12 cellular contexts compared by ENCODE assay signal in the genomic region with DNA sequence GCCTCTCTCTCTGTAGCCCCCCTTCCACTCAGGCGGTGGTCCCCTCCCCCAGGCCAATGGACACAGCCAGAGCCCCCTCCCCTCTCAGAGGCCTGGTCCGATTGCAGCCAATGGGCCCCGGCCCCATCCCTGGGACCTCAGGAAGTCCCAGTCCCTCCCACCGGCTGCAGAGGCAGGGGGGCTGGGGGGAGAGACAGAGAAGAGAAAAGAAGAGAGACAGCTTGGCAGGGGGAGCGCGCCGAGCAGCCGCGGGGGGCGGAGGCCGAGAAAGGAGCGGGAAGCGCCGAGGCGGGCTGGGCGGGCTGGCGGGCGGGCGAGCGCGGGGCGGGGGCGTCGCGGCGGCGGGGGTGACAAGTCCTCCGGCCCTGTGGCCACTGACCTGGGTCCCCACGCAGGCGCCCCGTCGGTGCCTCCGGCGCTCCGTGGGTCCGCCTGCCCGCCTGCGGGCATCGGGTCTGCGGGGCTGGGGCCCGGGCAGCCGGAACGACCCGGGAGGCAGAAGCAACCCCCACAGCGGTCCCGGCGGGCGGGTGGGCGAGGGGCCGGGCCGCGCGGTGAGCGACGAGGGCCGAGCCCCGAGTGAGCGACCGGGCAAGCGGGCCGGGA. TPM values are rescaled to one million over a fixed set of nuclear protein-coding genes. Genes with fewer than 3 reads are reported as not detected.
A peak's percentile ranks its signal among the peaks of the same experiment; 100 is the strongest.
DNase-seq lines count a peak whose midpoint lies in the region; ATAC-seq and TF ChIP-seq lines count a peak whose summit lies in the region.
"Had no signal": no experiment of that assay in that cellular context is flagged by ENCODE, and none has a peak within 500 bp of the region (broad histone marks: within the 10 kb centered on the region; RNA-seq: fewer than 3 reads in every experiment).

No MANE protein-coding gene starts in this region.

- intact Hi-C loops in prostate gland (cut with DNase I): no loop called here

- no peaks in the 10 kb centered on the region for H3F3A ChIP-seq in GM23248 (ENCODE audit: insufficient read depth)

- H3K4me3 ChIP-seq in GM23248 (peak overlapping the region; percentile 56; the same call in 1 of the 2 replicates), hepatocyte (peak overlapping the region; percentile 29), prostate gland (peak overlapping the region; percentile 17 to 24)

- H3K9ac ChIP-seq in GM23248: no peak overlapping the region

- DNase-seq in GM23248: no peak
- DNase-seq in NCI-H69 (lab: John Stamatoyannopoulos, UW): peak; percentile 79
- peak; percentile 61 for DNase-seq in hepatocyte (ENCODE audit: low spot score)
- DNase-seq in prostate gland (ENCODE audit: low spot score): no peak
- DNase-seq in activated CD8-positive, alpha-beta memory T cell treated with anti-CD3 and anti-CD28 coated beads, Interleukin-2, amount 50 U/mL, for 48 hours: no peak
- DNase-seq in stimulated activated CD4-positive, alpha-beta T cell treated with anti-CD3 and anti-CD28 coated beads, Interleukin-2, amount 100 ng/mL, for 48 hours: no peak
- DNase-seq: GF-D8 had no signal

- ATAC-seq in GM21515 (IDR thresholded peaks at IDR 0.05; ENCODE audit: unreplicated experiment) (no peak), GM18867 (IDR thresholded peaks at IDR 0.05; ENCODE audit: unreplicated experiment) (no peak)

- H3K9me2 ChIP-seq in GM23248 (ENCODE audit: insufficient read depth) (no peaks in the 10 kb centered on the region), hepatocyte (replicated peaks; ENCODE audit: insufficient read depth) (no peaks in the 10 kb centered on the region)

- H3K4me1 ChIP-seq in GM23248 (ENCODE audit: insufficient read depth) (no peaks in the 10 kb centered on the region), hepatocyte (ENCODE audit: insufficient read depth) (peaks cover 28% of the 10 kb centered on the region), prostate gland (replicated peaks) (no peaks in the 10 kb centered on the region)

- no peak for TF ChIP-seq CTCF in hepatocyte (IDR thresholded peaks at IDR 0.05; ENCODE audit: poor library complexity)
- TF ChIP-seq CTCF in prostate gland (IDR thresholded peaks at IDR 0.05): no peak

- H3K4me2 ChIP-seq in GM23248 (ENCODE audit: unreplicated experiment) (peak overlapping the region; percentile 48), hepatocyte (peak overlapping the region; percentile 93)

- H4K20me1 ChIP-seq in GM23248 (ENCODE audit: insufficient read depth) (no peaks in the 10 kb centered on the region), hepatocyte (ENCODE audit: insufficient read depth, poor library complexity, severe bottlenecking) (no peaks in the 10 kb centered on the region)

- H3K79me2 ChIP-seq in GM23248 (ENCODE audit: insufficient read depth): no peaks in the 10 kb centered on the region
- H3K79me2 ChIP-seq in hepatocyte: no peaks in the 10 kb centered on the region

- H3K36me3 ChIP-seq in GM23248 (ENCODE audit: low read depth): no peaks in the 10 kb centered on the region
- H3K36me3 ChIP-seq in hepatocyte (replicated peaks; ENCODE audit: insufficient read depth, low read depth): no peaks in the 10 kb centered on the region
- H3K36me3 ChIP-seq in prostate gland: no peaks in the 10 kb centered on the region

- H3K9me3 ChIP-seq in GM23248 (ENCODE audit: low read depth) (no peaks in the 10 kb centered on the region), hepatocyte (ENCODE audit: low read depth) (no peaks in the 10 kb centered on the region), prostate gland (no peaks in the 10 kb centered on the region)

- no peak for TF ChIP-seq POLR2A in prostate gland (IDR thresholded peaks at IDR 0.05)

- H3K27ac ChIP-seq in GM23248 (no peak overlapping the region), hepatocyte (peak overlapping the region; percentile 76), prostate gland (peak overlapping the region in 1 of 2 donors; percentile 1)
- H3K27ac ChIP-seq: VCaP had no signal

- WGBS in GM23248 (ENCODE audit: low coverage in 1 of 2, low lambda C conversion rate in 2 of 2, missing lambda C conversion rate in 2 of 2), 2 experiments: 8 to 49% methylated on average over 3 to 42 of the region's 61 CpGs
- 0% methylated on average over 20 of the region's 61 CpGs for WGBS in hepatocyte (ENCODE audit: low lambda C conversion rate, missing lambda C conversion rate)
- WGBS in prostate gland: 5% methylated on average over 47 of the region's 61 CpGs

- H3K27me3 ChIP-seq in GM23248 (replicated peaks; ENCODE audit: insufficient read depth) (peaks cover 48% of the 10 kb centered on the region), hepatocyte (peaks cover 66% of the 10 kb centered on the region), prostate gland (replicated peaks; ENCODE audit: insufficient read depth) (peaks cover 4% of the 10 kb centered on the region)

- in situ Hi-C loops in GM23248 (cut with MboI): no loop called here

- no peak overlapping the region for H2AFZ ChIP-seq in GM23248
- H2AFZ ChIP-seq in hepatocyte: peak overlapping the region; percentile 31

RNA-seq across cellular contexts. Expression of gene CNTFR, which starts 11.8 kb away (rescaled TPM):
- not detected in 2 replicates for total RNA-seq in GM23248 (2014; rRNA removed; shearing (Covaris generic))
- polyA plus RNA-seq in GM23248 (2016; fragmentation: Nextera tagmentation; extraction: Ambion mirVana) (not detected in 2 replicates), hepatocyte (7.0 and 7.5 TPM in 2 replicates)
- total RNA-seq in hepatocyte (2.1 and 4.7 TPM in 2 replicates), prostate gland (10 to 100 TPM in 1 of 2 donors, 1 to 10 TPM in 1; 2.7 to 13.3 TPM)
- total RNA-seq: fibroblast of villous mesenchyme, OCI-LY7 had no signal

RNA-seq across cellular contexts. Expression of gene RPP25L, which starts 34.2 kb away (rescaled TPM):
- total RNA-seq in GM23248 (2014; rRNA removed; shearing (Covaris generic)): 16.9 and 28.7 TPM in 2 replicates
- polyA plus RNA-seq in GM23248 (2016; fragmentation: Nextera tagmentation; extraction: Ambion mirVana): 21.0 and 25.0 TPM in 2 replicates
- 30.0 and 31.5 TPM in 2 replicates for total RNA-seq in hepatocyte
- polyA plus RNA-seq in hepatocyte: 31.8 and 35.7 TPM in 2 replicates
- total RNA-seq in prostate gland: 10 to 100 TPM; 52.1 to 53.2 TPM

RNA-seq across cellular contexts. Expression of gene DCTN3, which starts 42.6 kb away (rescaled TPM):
- total RNA-seq in GM23248 (2014; rRNA removed; shearing (Covaris generic)): 77.1 and 130 TPM in 2 replicates
- polyA plus RNA-seq in GM23248 (2016; fragmentation: Nextera tagmentation; extraction: Ambion mirVana): 148 and 161 TPM in 2 replicates
- 60.3 and 75.0 TPM in 2 replicates for total RNA-seq in hepatocyte
- polyA plus RNA-seq in hepatocyte: 83.1 and 114 TPM in 2 replicates
- total RNA-seq in prostate gland: 100 to 1,000 TPM in 1 of 2 donors, 10 to 100 TPM in 1; 73.8 to 112 TPM

RNA-seq across cellular contexts. Expression of gene ARID3C, which starts 51.1 kb away (rescaled TPM):
- total RNA-seq in GM23248 (2014; rRNA removed; shearing (Covaris generic)): 0.11 and 0.38 TPM in 2 replicates
- polyA plus RNA-seq in GM23248 (2016; fragmentation: Nextera tagmentation; extraction: Ambion mirVana) (not detected in 2 replicates), hepatocyte (0.21 TPM in 1 of 2 replicates, not detected in the other)
- total RNA-seq in hepatocyte (0.27 TPM in 1 of 2 replicates, not detected in the other), prostate gland (1 to 10 TPM in 1 of 2 donors, not detected in 1; 1.1 TPM)
- total RNA-seq: fibroblast of villous mesenchyme had no signal

RNA-seq across cellular contexts. Expression of gene ENHO, which starts 54.9 kb away (rescaled TPM):
- not detected in 2 replicates for total RNA-seq in GM23248 (2014; rRNA removed; shearing (Covaris generic))
- 0.35 TPM in 1 of 2 replicates, not detected in the other for polyA plus RNA-seq in GM23248 (2016; fragmentation: Nextera tagmentation; extraction: Ambion mirVana)
- 1.5 and 1.6 TPM in 2 replicates for total RNA-seq in hepatocyte
- 5.3 and 9.4 TPM in 2 replicates for polyA plus RNA-seq in hepatocyte
- 10 to 100 TPM; 20.9 to 28.2 TPM for total RNA-seq in prostate gland
- total RNA-seq: fibroblast of villous mesenchyme had no signal

Comparison
In these comparisons a context has a peak if more than half of its experiments do, and no peak if none do; other contexts are left out.
1. DNase-seq: peak in NCI-H69 (single experiment) and hepatocyte (single experiment); none in GM23248 (single experiment), prostate gland (single experiment), activated CD8-positive, alpha-beta memory T cell treated with anti-CD3 and anti-CD28 coated beads, Interleukin-2, amount 50 U/mL, for 48 hours (single experiment) and stimulated activated CD4-positive, alpha-beta T cell treated with anti-CD3 and anti-CD28 coated beads, Interleukin-2, amount 100 ng/mL, for 48 hours (0 of 2).
2. Peak in every context shown above with its lines, with median percentiles within 50 percentile points of each other: H3K4me3 ChIP-seq.